ENCODE assay signal across 23 cellular contexts in genomic region chr9:37761511-37761910, GRCh38. TPM values are rescaled to one million over a fixed set of nuclear protein-coding genes. Genes with fewer than 3 reads are reported as not detected.
DNase-seq lines count a peak whose midpoint lies in the region; ATAC-seq, FAIRE-seq and TF ChIP-seq lines count a peak whose summit lies in the region.
"Had no signal": no experiment of that assay in that cellular context is flagged by ENCODE, and none has a peak within 500 bp of the region (broad histone marks: within the 10 kb centered on the region; RNA-seq: fewer than 3 reads in every experiment).

No MANE protein-coding gene starts in this region.

- no peaks in the 10 kb centered on the region for H3K27me3 ChIP-seq in left lung

- no peaks in the 10 kb centered on the region; the same call in 1 of the 2 replicates for H3K27me3 Mint-ChIP-seq in HFFc6 (ENCODE audit: insufficient read depth)
- H3K27me3 Mint-ChIP-seq in effector memory CD8-positive, alpha-beta T cell: no peaks in the 10 kb centered on the region
- H3K27me3 Mint-ChIP-seq in activated naive CD8-positive, alpha-beta T cell treated with anti-CD3 and anti-CD28 coated beads for 36 hours: no peaks in the 10 kb centered on the region
- no peaks in the 10 kb centered on the region for H3K27me3 Mint-ChIP-seq in T-helper 2 cell treated with Interferon-gamma antibody and Interleukin-4, amounts not matched to agents 5 μg/mL and 100 μg/mL, for 36 hours (ENCODE audit: low read depth)
- H3K27me3 Mint-ChIP-seq: activated B cell treated with CpG ODN at 0.5 μM for 24 hours had no signal

- TF ChIP-seq CTCF in HFFc6 (IDR thresholded peaks at IDR 0.05) (no peak), left lung (IDR thresholded peaks at IDR 0.05) (no peak), lower leg skin (IDR thresholded peaks at IDR 0.05) (no peak)

- peak overlapping the region; percentile 86 for H3K27ac Mint-ChIP-seq in HFFc6
- peak overlapping the region; percentile 16 to 53 for H3K27ac Mint-ChIP-seq in effector memory CD8-positive, alpha-beta T cell
- no peak overlapping the region for H3K27ac Mint-ChIP-seq in activated naive CD8-positive, alpha-beta T cell treated with anti-CD3 and anti-CD28 coated beads for 36 hours
- no peak overlapping the region for H3K27ac Mint-ChIP-seq in T-helper 2 cell treated with Interferon-gamma antibody and Interleukin-4, amounts not matched to agents 5 μg/mL and 100 μg/mL, for 36 hours
- H3K27ac Mint-ChIP-seq: activated B cell treated with CpG ODN at 0.5 μM for 24 hours; T-helper 1 cell treated with Interleukin-12 subunit alpha and Interleukin-12 subunit beta and Interleukin-4 antibody, amounts not matched to agents 30 μg/mL and 1 μg/mL, for 36 hours had no signal

- TF ChIP-seq POLR2A in GM12892 (IDR thresholded peaks at IDR 0.05; ENCODE audit: low read depth, low read length) (no peak), lower leg skin (IDR thresholded peaks at IDR 0.05) (no peak)

- DNase-seq in AG08395 (ENCODE audit: low spot score) (peak; percentile 52), HFFc6 (peak; percentile 81), left lung (no peak), GM12892 (ENCODE audit: insufficient read length) (no peak), lower leg skin (ENCODE audit: low spot score in 2 of 2) (no peak)
- DNase-seq in effector memory CD8-positive, alpha-beta T cell: no peak
- DNase-seq in activated naive CD8-positive, alpha-beta T cell treated with anti-CD3 and anti-CD28 coated beads for 36 hours: no peak
- DNase-seq in T-helper 2 cell treated with Interferon-gamma antibody and Interleukin-4, amounts not matched to agents 5 μg/mL and 100 μg/mL, for 36 hours (ENCODE audit: low spot score): no peak
- DNase-seq: activated B cell treated with CpG ODN at 0.5 μM for 24 hours; activated effector memory CD4-positive, alpha-beta T cell treated with Interleukin-2 at 50 U/mL for 16 hours; AML-193; anterior cingulate cortex; COR-L47; GOT3; NCI-H69; SHP77; stimulated activated CD4-positive, alpha-beta T cell treated with anti-CD3 and anti-CD28 coated beads, Interleukin-2, amount 100 ng/mL, for 24 hours had no signal

- no peak for FAIRE-seq in GM12892 (lab: Jason Lieb, UNC)
- FAIRE-seq: G401.6, GM12891, K562 had no signal

- ATAC-seq in effector memory CD8-positive, alpha-beta T cell (replicated peaks): no peak
- ATAC-seq in left lung: peak; percentile 47
- ATAC-seq: K562, left lobe of liver, sciatic nerve had no signal

- peak overlapping the region; percentile 65; the same call in 1 of the 2 replicates for H3K4me3 Mint-ChIP-seq in HFFc6
- H3K4me3 Mint-ChIP-seq in effector memory CD8-positive, alpha-beta T cell: no peak overlapping the region
- no peak overlapping the region for H3K4me3 Mint-ChIP-seq in activated naive CD8-positive, alpha-beta T cell treated with anti-CD3 and anti-CD28 coated beads for 36 hours
- H3K4me3 Mint-ChIP-seq in T-helper 2 cell treated with Interferon-gamma antibody and Interleukin-4, amounts not matched to agents 5 μg/mL and 100 μg/mL, for 36 hours: no peak overlapping the region
- H3K4me3 Mint-ChIP-seq: activated B cell treated with CpG ODN at 0.5 μM for 24 hours; T-helper 1 cell treated with Interleukin-12 subunit alpha and Interleukin-12 subunit beta and Interleukin-4 antibody, amounts not matched to agents 30 μg/mL and 1 μg/mL, for 36 hours had no signal

- peaks cover 0 to 5% of the 10 kb centered on the region in 2 donors for H3K4me1 ChIP-seq in left lung

- H3K4me3 ChIP-seq in left lung: no peak overlapping the region
- H3K4me3 ChIP-seq in lower leg skin (ENCODE audit: low read depth, poor library complexity, severe bottlenecking): no peak overlapping the region
- H3K4me3 ChIP-seq: K562 had no signal

- H3K36me3 ChIP-seq in left lung: peaks cover 0 to 22% of the 10 kb centered on the region in 2 donors

- intact Hi-C loops in left lung (cut with DNase I): no loop called here
- intact Hi-C loops in lower leg skin (cut with DNase I; ENCODE audit: low total_unique reads): loop anchor here (10.0 kb wide), 1 partner anchor 267 kb away; no protein-coding TSS in a partner anchor

- no peaks in the 10 kb centered on the region for H3K9me3 ChIP-seq in left lung

- H3K36me3 Mint-ChIP-seq in HFFc6 (ENCODE audit: low read depth): peaks cover 4% of the 10 kb centered on the region; the same call in 1 of the 2 replicates
- H3K36me3 Mint-ChIP-seq in effector memory CD8-positive, alpha-beta T cell (ENCODE audit: insufficient read depth): peaks cover 18% of the 10 kb centered on the region
- peaks cover 32% of the 10 kb centered on the region for H3K36me3 Mint-ChIP-seq in activated naive CD8-positive, alpha-beta T cell treated with anti-CD3 and anti-CD28 coated beads for 36 hours
- peaks cover 25% of the 10 kb centered on the region for H3K36me3 Mint-ChIP-seq in T-helper 2 cell treated with Interferon-gamma antibody and Interleukin-4, amounts not matched to agents 5 μg/mL and 100 μg/mL, for 36 hours (ENCODE audit: low read depth)

- no peak overlapping the region for H3K27ac ChIP-seq in left lung

- peaks cover 22% of the 10 kb centered on the region for H3K4me1 Mint-ChIP-seq in HFFc6 (ENCODE audit: low read depth)
- H3K4me1 Mint-ChIP-seq in effector memory CD8-positive, alpha-beta T cell (ENCODE audit: low read depth in 2 of 2): peaks cover 9 to 11% of the 10 kb centered on the region in 2 donors
- H3K4me1 Mint-ChIP-seq in activated naive CD8-positive, alpha-beta T cell treated with anti-CD3 and anti-CD28 coated beads for 36 hours: peaks cover 4% of the 10 kb centered on the region
- H3K4me1 Mint-ChIP-seq in T-helper 2 cell treated with Interferon-gamma antibody and Interleukin-4, amounts not matched to agents 5 μg/mL and 100 μg/mL, for 36 hours (ENCODE audit: low read depth): no peaks in the 10 kb centered on the region
- H3K4me1 Mint-ChIP-seq: activated B cell treated with CpG ODN at 0.5 μM for 24 hours had no signal

- no peaks in the 10 kb centered on the region; the same call in 1 of the 2 replicates for H3K9me3 Mint-ChIP-seq in HFFc6
- H3K9me3 Mint-ChIP-seq in effector memory CD8-positive, alpha-beta T cell: no peaks in the 10 kb centered on the region
- peaks cover 3% of the 10 kb centered on the region for H3K9me3 Mint-ChIP-seq in activated naive CD8-positive, alpha-beta T cell treated with anti-CD3 and anti-CD28 coated beads for 36 hours
- no peaks in the 10 kb centered on the region for H3K9me3 Mint-ChIP-seq in T-helper 2 cell treated with Interferon-gamma antibody and Interleukin-4, amounts not matched to agents 5 μg/mL and 100 μg/mL, for 36 hours
- H3K9me3 Mint-ChIP-seq: activated B cell treated with CpG ODN at 0.5 μM for 24 hours; T-helper 1 cell treated with Interleukin-12 subunit alpha and Interleukin-12 subunit beta and Interleukin-4 antibody, amounts not matched to agents 30 μg/mL and 1 μg/mL, for 36 hours had no signal

- 45 to 75% methylated on average over 3 of the region's 3 CpGs for WGBS in lower leg skin, 2 donors

RNA-seq across cellular contexts. Expression of gene TRMT10B, which starts 7.9 kb away (rescaled TPM):
- 1 to 10 TPM; 2.1 to 3.1 (median 2.6) TPM for total RNA-seq in HFFc6 (2021; fragmentation: NEBNext Ultra II Directional; extraction: Animal tissue kit (Norgen Biotek cat#: 25700))
- total RNA-seq in left lung: 1 to 10 TPM; 5.8 to 7.5 TPM
- polyA plus RNA-seq in GM12892 (2012; ENCODE audit: missing spikeins): 8.0 TPM
- 10 to 100 TPM in 1 of 4 donors, 1 to 10 TPM in 3; 5.1 to 13.1 (median 6.1) TPM for total RNA-seq in lower leg skin
- 10 to 100 TPM in 1 of 2 experiments, 1 to 10 TPM in 1; 9.4 to 10.3 TPM for total RNA-seq in activated naive CD8-positive, alpha-beta T cell treated with anti-CD3 and anti-CD28 coated beads for 36 hours

RNA-seq across cellular contexts. Expression of gene EXOSC3, which starts 23.4 kb away (rescaled TPM):
- 10 to 100 TPM; 37.7 to 49.8 (median 41.9) TPM for total RNA-seq in HFFc6 (2021; fragmentation: NEBNext Ultra II Directional; extraction: Animal tissue kit (Norgen Biotek cat#: 25700))
- total RNA-seq in left lung (10 to 100 TPM; 25.6 to 34.5 TPM), lower leg skin (10 to 100 TPM; 31.0 to 52.7 (median 47.7) TPM)
- polyA plus RNA-seq in GM12892 (2012; ENCODE audit: missing spikeins): 44.3 TPM
- 100 to 1,000 TPM; 139 to 147 TPM for total RNA-seq in activated naive CD8-positive, alpha-beta T cell treated with anti-CD3 and anti-CD28 coated beads for 36 hours

RNA-seq across cellular contexts. Expression of gene DCAF10, which starts 39.1 kb away (rescaled TPM):
- 10 to 100 TPM; 18.3 to 26.5 (median 23.1) TPM for total RNA-seq in HFFc6 (2021; fragmentation: NEBNext Ultra II Directional; extraction: Animal tissue kit (Norgen Biotek cat#: 25700))
- 10 to 100 TPM; 24.8 to 25.3 TPM for total RNA-seq in left lung
- 11.8 TPM for polyA plus RNA-seq in GM12892 (2012; ENCODE audit: missing spikeins)
- 10 to 100 TPM; 23.8 to 30.4 (median 26.0) TPM for total RNA-seq in lower leg skin
- 10 to 100 TPM; 10.5 to 12.9 TPM for total RNA-seq in activated naive CD8-positive, alpha-beta T cell treated with anti-CD3 and anti-CD28 coated beads for 36 hours

Comparison
In these comparisons a context has a peak if more than half of its experiments do, and no peak if none do; other contexts are left out.
1. DNase-seq: peak in AG08395 (single experiment) and HFFc6 (single experiment); none in effector memory CD8-positive, alpha-beta T cell (0 of 3), left lung (0 of 2), GM12892 (single experiment), lower leg skin (0 of 2), activated naive CD8-positive, alpha-beta T cell treated with anti-CD3 and anti-CD28 coated beads for 36 hours (single experiment) and T-helper 2 cell treated with Interferon-gamma antibody and Interleukin-4, amounts not matched to agents 5 μg/mL and 100 μg/mL, for 36 hours (single experiment).
2. H3K27ac Mint-ChIP-seq: peak in HFFc6 (single experiment) and effector memory CD8-positive, alpha-beta T cell (2 of 2); none in activated naive CD8-positive, alpha-beta T cell treated with anti-CD3 and anti-CD28 coated beads for 36 hours (single experiment) and T-helper 2 cell treated with Interferon-gamma antibody and Interleukin-4, amounts not matched to agents 5 μg/mL and 100 μg/mL, for 36 hours (single experiment).